ENCODE assay signal across 15 cellular contexts in the genomic region with DNA sequence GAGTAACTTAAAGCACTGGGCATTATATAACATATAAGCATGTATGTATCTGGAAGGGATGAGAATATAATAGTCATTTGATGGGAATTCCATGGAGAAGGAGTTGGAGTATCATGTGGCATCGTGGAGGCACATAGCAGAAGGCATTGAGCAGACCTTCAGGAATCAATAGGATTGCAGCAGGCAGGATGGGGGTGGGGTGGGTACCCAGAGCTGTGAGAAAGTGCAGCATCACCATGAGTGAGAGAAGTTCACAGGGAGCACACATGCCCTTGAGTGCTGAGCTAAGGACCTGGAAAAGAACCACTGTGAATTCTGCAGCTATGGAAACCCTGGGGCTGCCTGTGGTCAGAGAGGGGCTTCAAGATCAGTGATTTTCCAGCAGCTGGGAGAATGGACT.
"Had no signal": no experiment of that assay in that cellular context is flagged by ENCODE, and none has a peak within 500 bp of the region (broad histone marks: within the 10 kb centered on the region; RNA-seq: fewer than 3 reads in every experiment).

No MANE protein-coding gene starts in this region.

- H3K9ac ChIP-seq: KMS-11 had no signal

- H3K4me3 ChIP-seq: SJCRH30 had no signal

- DNase-seq: IMR-90; Kasumi-1; MM.1S; NCI-H1436; NCI-H446 treated with DMSO at 0.1 percent for 48 hours; NCI-H526 treated with DMSO at 0.1 percent for 48 hours; NCI-H748 treated with DMSO at 0.1 percent for 48 hours; NK-92 treated with Interleukin-12 subunit alpha and Interleukin-12 subunit beta, amount 100 ng/mL, for 24 hours; PC-3; SJCRH30 had no signal

- H3K4me1 ChIP-seq: SJCRH30 had no signal

- FAIRE-seq: HepG2 had no signal

- H3K27me3 ChIP-seq: SJCRH30 had no signal

- ATAC-seq: HepG2, Panc1, PC-3, SK-N-SH treated with all-trans-retinoic acid at 6 μM for 48 hours had no signal

- H3K9me3 ChIP-seq: SJCRH30 had no signal

- H3K4me2 ChIP-seq: KMS-11 had no signal

- H3K27ac ChIP-seq: KMS-11, RWPE1, SJCRH30 had no signal

- H3K36me3 ChIP-seq: SJCRH30 had no signal
